In genomic region chr7:155951554-155952158, GRCh38 we compare ENCODE assay signal across 11 cellular contexts.
DNase-seq lines count a peak whose midpoint lies in the region; ATAC-seq and TF ChIP-seq lines count a peak whose summit lies in the region.
"Had no signal": no experiment of that assay in that cellular context is flagged by ENCODE, and none has a peak within 500 bp of the region (broad histone marks: within the 10 kb centered on the region; RNA-seq: fewer than 3 reads in every experiment).

No MANE protein-coding gene starts in this region.

- H3K36me3 ChIP-seq in IMR-90 (ENCODE audit: control insufficient read depth, insufficient read depth, low read length), result no peaks in the 10 kb centered on the region
- H3K36me3 ChIP-seq: thyroid gland had no signal

- H4K5ac ChIP-seq in IMR-90 (ENCODE audit: low read depth, low read length), result peak overlapping the region; percentile 12; the same call in 1 of the 2 replicates

- H3K4me1 ChIP-seq in IMR-90 (ENCODE audit: control insufficient read depth, insufficient read depth, low read length), result peaks cover 4% of the 10 kb centered on the region

- no peak for TF ChIP-seq RAD21 in IMR-90 (IDR thresholded peaks at IDR 0.05; ENCODE audit: low read length)

- H3K4me3 ChIP-seq in IMR-90 (ENCODE audit: insufficient read depth, low read depth, low read length) (no peak overlapping the region), fibroblast of the aortic adventitia (ENCODE audit: low read depth, low read length) (no peak overlapping the region), skeletal muscle cell (ENCODE audit: low read depth, low read length) (no peak overlapping the region)
- H3K4me3 ChIP-seq: thyroid gland had no signal

- H3K9ac ChIP-seq in IMR-90 (ENCODE audit: low read depth, low read length), result 0 out of 2 replicates have a peak overlapping the region, but pooled peaks have one; percentile 19

- H3K79me1 ChIP-seq in IMR-90 (ENCODE audit: low read depth in 1 of 2, low read length in 2 of 2), result no peaks in the 10 kb centered on the region

- H3K4me3 Mint-ChIP-seq in activated T-helper 2 cell treated with anti-CD3 and anti-CD28 coated beads, Interferon-gamma antibody, Interleukin-2, Interleukin-4, amounts not matched to agents 10 μg/mL and 5 μg/mL and 100 μg/mL, durations not matched to agents 14 hours and 24 hours and 36 hours (ENCODE audit: low read depth), result no peak overlapping the region

- peak overlapping the region; percentile 82 for H2BK5ac ChIP-seq in IMR-90 (ENCODE audit: low read depth, low read length, poor library complexity, severe bottlenecking)

- ATAC-seq in IMR-90 (ENCODE audit: low read depth) (peak; percentile 86), SK-N-SH treated with all-trans-retinoic acid at 6 μM for 48 hours (peak; percentile 88), HG03439 (IDR thresholded peaks at IDR 0.05; ENCODE audit: unreplicated experiment) (no peak), HG03159 (IDR thresholded peaks at IDR 0.05; ENCODE audit: unreplicated experiment) (no peak)

- H3K4me2 ChIP-seq in IMR-90 (ENCODE audit: low read depth, low read length), result peak overlapping the region; percentile 51

- H2BK15ac ChIP-seq in IMR-90 (ENCODE audit: low read depth, low read length), result 0 out of 3 replicates have a peak overlapping the region, but pooled peaks have one; percentile 30

- no peak overlapping the region for H3K56ac ChIP-seq in IMR-90 (ENCODE audit: extremely low read depth, insufficient read depth, low read length)

- peak overlapping the region; percentile 79 for H3K27ac ChIP-seq in IMR-90 (ENCODE audit: insufficient read depth, low read length)
- H3K27ac ChIP-seq: thyroid gland had no signal

- H3K9me3 Mint-ChIP-seq in activated T-helper 2 cell treated with anti-CD3 and anti-CD28 coated beads, Interferon-gamma antibody, Interleukin-2, Interleukin-4, amounts not matched to agents 10 μg/mL and 5 μg/mL and 100 μg/mL, durations not matched to agents 14 hours and 24 hours and 36 hours, result no peaks in the 10 kb centered on the region

- peaks cover 4% of the 10 kb centered on the region for H3K27me3 Mint-ChIP-seq in activated T-helper 2 cell treated with anti-CD3 and anti-CD28 coated beads, Interferon-gamma antibody, Interleukin-2, Interleukin-4, amounts not matched to agents 10 μg/mL and 5 μg/mL and 100 μg/mL, durations not matched to agents 14 hours and 24 hours and 36 hours (ENCODE audit: low read depth)

- H3K9me3 ChIP-seq in IMR-90 (ENCODE audit: control insufficient read depth, insufficient read depth, low read length), result peaks cover 16% of the 10 kb centered on the region
- H3K9me3 ChIP-seq: thyroid gland had no signal

- H4K20me1 ChIP-seq in IMR-90 (ENCODE audit: insufficient read depth, low read length), result no peaks in the 10 kb centered on the region

- no peaks in the 10 kb centered on the region for H3K27me3 ChIP-seq in IMR-90 (ENCODE audit: control insufficient read depth, insufficient read depth, low read length)
- H3K27me3 ChIP-seq: thyroid gland had no signal

- WGBS in IMR-90 (ENCODE audit: extremely low coverage in 2 of 2, insufficient read length in 1 of 2), 2 experiments, result 48% methylated on average over 8 of the region's 21 CpGs; no CpG with 5 or more reads in 1 of the 2 experiments

- H2AK5ac ChIP-seq in IMR-90 (ENCODE audit: low read depth, low read length), result no peak overlapping the region

- H3K18ac ChIP-seq in IMR-90 (ENCODE audit: low read depth, low read length), result peak overlapping the region; percentile 25

- BruUV-seq in IMR-90 (replicated peaks; lab: Mats Ljungman, UMichigan), result no TSS peak

- H4K91ac ChIP-seq in IMR-90 (ENCODE audit: insufficient read depth, low read depth, low read length), result peak overlapping the region; percentile 80

- POLR2A ChIA-PET in IMR-90 (lab: Charles Lee; ENCODE audit: unreplicated experiment), result no interaction called here

- H3K4me1 Mint-ChIP-seq in activated T-helper 2 cell treated with anti-CD3 and anti-CD28 coated beads, Interferon-gamma antibody, Interleukin-2, Interleukin-4, amounts not matched to agents 10 μg/mL and 5 μg/mL and 100 μg/mL, durations not matched to agents 14 hours and 24 hours and 36 hours (ENCODE audit: low read depth), result no peaks in the 10 kb centered on the region

- peak overlapping the region; percentile 35 for H2BK120ac ChIP-seq in IMR-90 (ENCODE audit: low read depth, low read length)

- no peaks in the 10 kb centered on the region for H3K36me3 Mint-ChIP-seq in activated T-helper 2 cell treated with anti-CD3 and anti-CD28 coated beads, Interferon-gamma antibody, Interleukin-2, Interleukin-4, amounts not matched to agents 10 μg/mL and 5 μg/mL and 100 μg/mL, durations not matched to agents 14 hours and 24 hours and 36 hours (ENCODE audit: low read depth)

- CTCF ChIA-PET in IMR-90 (lab: Yijun Ruan, JAX), result no interaction called here

- H2BK20ac ChIP-seq in IMR-90 (ENCODE audit: low read depth, low read length), result peak overlapping the region; percentile 43; the same call in 1 of the 2 replicates

- peak; percentile 86 for DNase-seq in IMR-90
- peak; percentile 52 for DNase-seq in fibroblast of the aortic adventitia (ENCODE audit: low read depth)
- DNase-seq in skeletal muscle cell (ENCODE audit: low read depth), result peak; percentile 71
- DNase-seq in activated T-helper 2 cell treated with anti-CD3 and anti-CD28 coated beads, Interferon-gamma antibody, Interleukin-2, Interleukin-4, amounts not matched to agents 10 μg/mL and 5 μg/mL and 100 μg/mL, durations not matched to agents 14 hours and 24 hours and 36 hours (ENCODE audit: low spot score), result no peak
- DNase-seq: amygdala; NCI-H2107; stimulated activated CD4-positive, alpha-beta T cell treated with anti-CD3 and anti-CD28 coated beads, Interleukin-15, amount 100 ng/mL, for 24 hours; thyroid gland had no signal

- no peak overlapping the region for H3K14ac ChIP-seq in IMR-90 (replicated peaks; ENCODE audit: low read depth, low read length)

- no peak for TF ChIP-seq POLR2A in IMR-90 (IDR thresholded peaks at IDR 0.05; ENCODE audit: low read depth, low read length)

- H3K27ac Mint-ChIP-seq in activated T-helper 2 cell treated with anti-CD3 and anti-CD28 coated beads, Interferon-gamma antibody, Interleukin-2, Interleukin-4, amounts not matched to agents 10 μg/mL and 5 μg/mL and 100 μg/mL, durations not matched to agents 14 hours and 24 hours and 36 hours, result no peak overlapping the region

- peak overlapping the region; percentile 9 for H2AFZ ChIP-seq in IMR-90 (replicated peaks; ENCODE audit: low read length, poor library complexity)

- intact Hi-C loops in IMR-90 (cut with micrococcal nuclease), result no loop called here
- intact Hi-C loops in activated T-helper 2 cell treated with anti-CD3 and anti-CD28 coated beads, Interferon-gamma antibody, Interleukin-2, Interleukin-4, amounts not matched to agents 10 μg/mL and 5 μg/mL and 100 μg/mL, durations not matched to agents 14 hours and 24 hours and 36 hours (cut with micrococcal nuclease), result no loop called here

- no peak for TF ChIP-seq CTCF in IMR-90 (conservative IDR thresholded peaks at IDR 0.05; ENCODE audit: low read depth, low read length)
- no peak for TF ChIP-seq CTCF in fibroblast of the aortic adventitia (IDR thresholded peaks at IDR 0.05; ENCODE audit: insufficient read depth, low read length)

- peak overlapping the region; percentile 81 for H3K4ac ChIP-seq in IMR-90 (ENCODE audit: low read depth, low read length)

- H3K23ac ChIP-seq in IMR-90 (ENCODE audit: low read depth, low read length), result no peak overlapping the region; the same call in 1 of the 2 replicates

- no peaks in the 10 kb centered on the region for H3K9me1 ChIP-seq in IMR-90 (ENCODE audit: insufficient read depth, low read length)

- dilution Hi-C loops in IMR-90 (cut with HindIII; ENCODE audit: low sequenced_read_pairs, unreplicated experiment), result no loop called here

- H2AK9ac ChIP-seq in IMR-90 (replicated peaks; ENCODE audit: low read depth, low read length, poor library complexity), result peak overlapping the region; percentile 48

- H4K8ac ChIP-seq in IMR-90 (ENCODE audit: low read depth in 2 of 2, low read length in 2 of 2), result peak overlapping the region; percentile 82 to 91

- in situ Hi-C loops in IMR-90 (cut with MboI; ENCODE audit: low sequenced_read_pairs), result no loop called here

TF ChIP-seq in IMR-90, 13 proteins besides CTCF, POLR2A, EP300 and RAD21:
- TF ChIP-seq MAFK (IDR thresholded peaks at IDR 0.05; ENCODE audit: low read depth, low read length), result no peak
- TF ChIP-seq CHD1 (IDR thresholded peaks at IDR 0.05; ENCODE audit: low read depth, low read length), result no peak
- no peak for TF ChIP-seq MXI1 (IDR thresholded peaks at IDR 0.05; ENCODE audit: borderline replicate concordance, low read depth, low read length)
- no peak for TF ChIP-seq SMC3 (IDR thresholded peaks at IDR 0.05; ENCODE audit: low read depth, low read length)
- no peak for TF ChIP-seq RCOR1 (IDR thresholded peaks at IDR 0.05; ENCODE audit: insufficient replicate concordance, low read length)
- TF ChIP-seq MAZ (IDR thresholded peaks at IDR 0.05; ENCODE audit: borderline replicate concordance, low read depth, low read length), result no peak
- no peak for TF ChIP-seq RFX5 (IDR thresholded peaks at IDR 0.05; ENCODE audit: low read depth, low read length)
- peak; percentile 6; the same call in 1 of the 2 replicates for TF ChIP-seq FOS (IDR thresholded peaks at IDR 0.05; ENCODE audit: low read depth, low read length)
- TF ChIP-seq CEBPB (IDR thresholded peaks at IDR 0.05; ENCODE audit: low read depth, low read length), result peak; percentile 81

TF ChIP-seq in SK-N-SH treated with all-trans-retinoic acid at 6 μM for 48 hours, 23 proteins besides CTCF, POLR2A, EP300 and RAD21:
- no peak for TF ChIP-seq SNAI2 (CRISPR knock-in tag; IDR thresholded peaks at IDR 0.05)
- no peak for TF ChIP-seq ISL1 (CRISPR knock-in tag; IDR thresholded peaks at IDR 0.05)
TF ChIP-seq in SK-N-SH treated with all-trans-retinoic acid at 6 μM for 48 hours: peak in this region for 0.

Comparison
In these comparisons a context has a peak if more than half of its experiments do, and no peak if none do; other contexts are left out.
1. ATAC-seq: peak in IMR-90 (single experiment) and SK-N-SH treated with all-trans-retinoic acid at 6 μM for 48 hours (single experiment); none in HG03439 (single experiment) and HG03159 (single experiment).